35 cellular contexts compared by ENCODE assay signal in the genomic region with DNA sequence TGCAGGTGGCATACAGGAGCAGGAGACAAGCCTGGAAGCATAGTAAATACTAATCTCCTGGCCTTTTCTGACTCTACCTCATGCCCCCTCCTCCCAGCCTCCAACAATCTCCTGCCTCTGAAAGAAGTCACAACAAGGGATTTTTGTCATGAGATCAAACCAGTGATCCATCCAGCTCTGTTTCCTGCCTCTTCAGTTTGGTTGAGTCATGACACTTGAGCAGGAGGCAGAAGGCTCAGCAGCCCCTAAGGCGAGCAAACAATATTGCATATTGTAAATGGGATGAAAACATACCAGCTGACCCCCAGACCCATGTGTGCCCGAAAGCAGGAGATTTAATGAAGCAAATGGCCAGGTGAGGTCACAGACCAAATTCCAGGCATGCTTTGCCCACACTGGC.
"Had no signal": no experiment of that assay in that cellular context is flagged by ENCODE, and none has a peak within 500 bp of the region (broad histone marks: within the 10 kb centered on the region; RNA-seq: fewer than 3 reads in every experiment).

No MANE protein-coding gene starts in this region.

- H3K9me3 Mint-ChIP-seq: activated CD4-positive, alpha-beta T cell treated with anti-CD3 and anti-CD28 coated beads, Interleukin-2, amount 10 ng/mL, durations not matched to agents 24 days and 14 days; natural killer cell treated with Interleukin-12 subunit alpha and Interleukin-12 subunit beta and Interleukin-15 and Interleukin-18, amount 100 ng/mL, for 72 hours had no signal

- H3K4me2 ChIP-seq: hepatocyte, smooth muscle cell had no signal

- H3K27me3 Mint-ChIP-seq: activated CD4-positive, alpha-beta T cell treated with anti-CD3 and anti-CD28 coated beads, Interleukin-2, amount 10 ng/mL, durations not matched to agents 24 days and 14 days; stimulated activated naive B cell treated with anti-CD40 and anti-IgM and Interleukin-4, amounts not matched to agents 10 μg/mL and 1 μg/mL and 100 μg/mL, for 72 hours had no signal

- H3K4me3 ChIP-seq: breast epithelium, gastrocnemius medialis, hepatocyte, left lung, lower lobe of right lung, ovary, sigmoid colon, smooth muscle cell, stomach, thyroid gland had no signal

- H3K4me1 Mint-ChIP-seq: activated CD4-positive, alpha-beta T cell treated with anti-CD3 and anti-CD28 coated beads, Interleukin-2, amount 10 ng/mL, durations not matched to agents 24 days and 14 days; stimulated activated naive B cell treated with anti-CD40 and anti-IgM and Interleukin-4, amounts not matched to agents 10 μg/mL and 1 μg/mL and 100 μg/mL, for 72 hours; T-helper 17 cell had no signal

- DNase-seq: activated CD4-positive, alpha-beta memory T cell treated with anti-CD3 and anti-CD28 coated beads for 36 hours; activated CD4-positive, alpha-beta T cell treated with anti-CD3 and anti-CD28 coated beads, Interleukin-2, amount 10 ng/mL, durations not matched to agents 24 days and 14 days; activated CD4-positive, CD25-positive, alpha-beta regulatory T cell treated with anti-CD3 and anti-CD28 coated beads, Interleukin-2, amount 50 U/mL, for 72 hours; activated CD8-positive, alpha-beta memory T cell treated with anti-CD3 and anti-CD28 coated beads, Interleukin-2, amount 50 U/mL, for 48 hours; activated gamma-delta T cell; activated naive CD4-positive, alpha-beta T cell treated with anti-CD3 and anti-CD28 coated beads, Interleukin-2, amount 50 U/mL, for 16 hours; activated T-cell treated with anti-CD3 and anti-CD28 coated beads, Interleukin-2, amount 50 U/mL, for 24 hours; amygdala; dermis blood vessel endothelial cell; effector CD8-positive, alpha-beta T cell; gastrocnemius medialis; glutamatergic neuron; kidney; left lung; lower lobe of right lung; mesenchymal stem cell; ovary; retina; sigmoid colon; stimulated activated CD4-positive, alpha-beta T cell treated with anti-CD3 and anti-CD28 coated beads, Interleukin-2, amount 100 ng/mL, for 24 hours; stimulated activated naive B cell treated with anti-CD40 and anti-IgM and Interleukin-4, amounts not matched to agents 10 μg/mL and 1 μg/mL and 100 μg/mL, for 72 hours; stomach; T-helper 17 cell; T1000; thyroid gland; WERI-Rb-1 had no signal

- H3K27ac ChIP-seq: breast epithelium, epithelial cell of prostate, gastrocnemius medialis, hepatocyte, left lung, lower lobe of right lung, neutrophil, ovary, sigmoid colon, stomach, thyroid gland, WERI-Rb-1 had no signal

- H3K4me1 ChIP-seq: breast epithelium, gastrocnemius medialis, left lung, lower lobe of right lung, stomach, thyroid gland had no signal

- H2AFZ ChIP-seq: hepatocyte had no signal

- H3K36me3 ChIP-seq: breast epithelium, gastrocnemius medialis, left lung, lower lobe of right lung, neutrophil, ovary, sigmoid colon, stomach, thyroid gland, WERI-Rb-1 had no signal

- H3K27ac Mint-ChIP-seq: activated CD4-positive, alpha-beta memory T cell treated with anti-CD3 and anti-CD28 coated beads for 36 hours; activated CD4-positive, alpha-beta T cell treated with anti-CD3 and anti-CD28 coated beads, Interleukin-2, amount 10 ng/mL, durations not matched to agents 24 days and 14 days; activated T-cell treated with anti-CD3 and anti-CD28 coated beads, Interleukin-2, amount 50 U/mL, for 24 hours; natural killer cell treated with Interleukin-12 subunit alpha and Interleukin-12 subunit beta and Interleukin-15 and Interleukin-18, amount 100 ng/mL, for 72 hours; progenitor cell of endocrine pancreas; stimulated activated naive B cell treated with anti-CD40 and anti-IgM and Interleukin-4, amounts not matched to agents 10 μg/mL and 1 μg/mL and 100 μg/mL, for 72 hours; T-helper 17 cell had no signal

- H3K27me3 ChIP-seq: breast epithelium, gastrocnemius medialis, hepatocyte, left lung, neutrophil, ovary, sigmoid colon, stomach, thyroid gland had no signal

- H3K9me3 ChIP-seq: gastrocnemius medialis, neutrophil, ovary, sigmoid colon, thyroid gland had no signal

- FAIRE-seq: colon, endometrium, kidney had no signal

- H3K4me3 Mint-ChIP-seq: activated CD4-positive, alpha-beta memory T cell treated with anti-CD3 and anti-CD28 coated beads for 36 hours; activated CD4-positive, alpha-beta T cell treated with anti-CD3 and anti-CD28 coated beads, Interleukin-2, amount 10 ng/mL, durations not matched to agents 24 days and 14 days; activated T-cell treated with anti-CD3 and anti-CD28 coated beads, Interleukin-2, amount 50 U/mL, for 24 hours; natural killer cell treated with Interleukin-12 subunit alpha and Interleukin-12 subunit beta and Interleukin-15 and Interleukin-18, amount 100 ng/mL, for 72 hours; stimulated activated naive B cell treated with anti-CD40 and anti-IgM and Interleukin-4, amounts not matched to agents 10 μg/mL and 1 μg/mL and 100 μg/mL, for 72 hours; T-helper 17 cell had no signal

- H3K79me2 ChIP-seq: hepatocyte had no signal

- H3K36me3 Mint-ChIP-seq: activated CD4-positive, alpha-beta memory T cell treated with anti-CD3 and anti-CD28 coated beads for 36 hours; natural killer cell treated with Interleukin-12 subunit alpha and Interleukin-12 subunit beta and Interleukin-15 and Interleukin-18, amount 100 ng/mL, for 72 hours; stimulated activated naive B cell treated with anti-CD40 and anti-IgM and Interleukin-4, amounts not matched to agents 10 μg/mL and 1 μg/mL and 100 μg/mL, for 72 hours had no signal
